In the genomic region with DNA sequence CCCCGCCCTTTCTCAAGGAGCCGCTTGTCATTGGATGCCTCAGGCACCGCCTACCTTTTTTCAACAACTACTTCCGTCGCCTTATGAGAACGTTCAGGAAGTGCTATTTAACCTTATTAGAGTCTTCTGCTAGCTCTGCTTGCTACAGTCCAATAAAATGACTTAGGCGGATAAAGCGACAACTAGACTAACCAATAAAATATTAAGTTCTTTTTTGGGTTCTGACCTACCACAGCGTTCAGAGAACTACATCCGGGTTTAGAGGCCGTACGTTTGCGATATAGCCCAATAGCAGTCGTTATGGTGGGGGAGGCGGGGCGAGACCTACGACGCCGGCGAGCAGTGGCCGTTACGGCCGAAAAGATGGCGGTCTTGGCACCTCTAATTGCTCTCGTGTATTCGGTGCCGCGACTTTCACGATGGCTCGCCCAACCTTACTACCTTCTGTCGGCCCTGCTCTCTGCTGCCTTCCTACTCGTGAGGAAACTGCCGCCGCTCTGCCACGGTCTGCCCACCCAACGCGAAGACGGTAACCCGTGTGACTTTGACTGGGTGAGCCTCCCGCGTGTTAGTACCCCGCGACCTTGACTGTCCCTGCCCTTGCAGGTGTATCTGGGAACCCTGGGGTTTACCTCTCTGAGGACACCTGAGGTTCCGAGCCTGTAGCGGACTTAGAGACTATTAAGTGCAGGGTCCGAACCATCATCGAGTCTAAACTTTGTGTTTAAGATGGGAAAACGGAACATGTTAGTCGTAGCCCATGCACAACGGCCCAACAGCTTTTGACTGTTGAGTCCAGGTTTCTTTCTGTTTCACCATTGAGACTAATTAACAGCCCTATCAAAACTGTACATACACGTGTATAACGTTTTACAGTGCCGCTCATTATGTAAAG, we compare ENCODE assay signal across 1 cellular context.
TF ChIP-seq lines count a peak whose summit lies in the region.

A gene with protein sequence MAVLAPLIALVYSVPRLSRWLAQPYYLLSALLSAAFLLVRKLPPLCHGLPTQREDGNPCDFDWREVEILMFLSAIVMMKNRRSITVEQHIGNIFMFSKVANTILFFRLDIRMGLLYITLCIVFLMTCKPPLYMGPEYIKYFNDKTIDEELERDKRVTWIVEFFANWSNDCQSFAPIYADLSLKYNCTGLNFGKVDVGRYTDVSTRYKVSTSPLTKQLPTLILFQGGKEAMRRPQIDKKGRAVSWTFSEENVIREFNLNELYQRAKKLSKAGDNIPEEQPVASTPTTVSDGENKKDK (plus strand): TSS at position 338 of the 895 bp plus-strand sequence. CDS start 26 bp downstream, at position 364.

TF ChIP-seq in HepG2, 621 proteins besides CTCF, POLR2A, EP300 and RAD21 (continued from another document and continues in another):
- TF ChIP-seq, protein P1, sequence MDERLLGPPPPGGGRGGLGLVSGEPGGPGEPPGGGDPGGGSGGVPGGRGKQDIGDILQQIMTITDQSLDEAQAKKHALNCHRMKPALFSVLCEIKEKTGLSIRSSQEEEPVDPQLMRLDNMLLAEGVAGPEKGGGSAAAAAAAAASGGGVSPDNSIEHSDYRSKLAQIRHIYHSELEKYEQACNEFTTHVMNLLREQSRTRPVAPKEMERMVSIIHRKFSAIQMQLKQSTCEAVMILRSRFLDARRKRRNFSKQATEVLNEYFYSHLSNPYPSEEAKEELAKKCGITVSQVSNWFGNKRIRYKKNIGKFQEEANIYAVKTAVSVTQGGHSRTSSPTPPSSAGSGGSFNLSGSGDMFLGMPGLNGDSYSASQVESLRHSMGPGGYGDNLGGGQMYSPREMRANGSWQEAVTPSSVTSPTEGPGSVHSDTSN (CRISPR knock-in tag; IDR thresholded peaks at IDR 0.05), result peak; percentile 88
- TF ChIP-seq ZNF20 (CRISPR knock-in tag; IDR thresholded peaks at IDR 0.05), result no peak
- TF ChIP-seq, protein P2, sequence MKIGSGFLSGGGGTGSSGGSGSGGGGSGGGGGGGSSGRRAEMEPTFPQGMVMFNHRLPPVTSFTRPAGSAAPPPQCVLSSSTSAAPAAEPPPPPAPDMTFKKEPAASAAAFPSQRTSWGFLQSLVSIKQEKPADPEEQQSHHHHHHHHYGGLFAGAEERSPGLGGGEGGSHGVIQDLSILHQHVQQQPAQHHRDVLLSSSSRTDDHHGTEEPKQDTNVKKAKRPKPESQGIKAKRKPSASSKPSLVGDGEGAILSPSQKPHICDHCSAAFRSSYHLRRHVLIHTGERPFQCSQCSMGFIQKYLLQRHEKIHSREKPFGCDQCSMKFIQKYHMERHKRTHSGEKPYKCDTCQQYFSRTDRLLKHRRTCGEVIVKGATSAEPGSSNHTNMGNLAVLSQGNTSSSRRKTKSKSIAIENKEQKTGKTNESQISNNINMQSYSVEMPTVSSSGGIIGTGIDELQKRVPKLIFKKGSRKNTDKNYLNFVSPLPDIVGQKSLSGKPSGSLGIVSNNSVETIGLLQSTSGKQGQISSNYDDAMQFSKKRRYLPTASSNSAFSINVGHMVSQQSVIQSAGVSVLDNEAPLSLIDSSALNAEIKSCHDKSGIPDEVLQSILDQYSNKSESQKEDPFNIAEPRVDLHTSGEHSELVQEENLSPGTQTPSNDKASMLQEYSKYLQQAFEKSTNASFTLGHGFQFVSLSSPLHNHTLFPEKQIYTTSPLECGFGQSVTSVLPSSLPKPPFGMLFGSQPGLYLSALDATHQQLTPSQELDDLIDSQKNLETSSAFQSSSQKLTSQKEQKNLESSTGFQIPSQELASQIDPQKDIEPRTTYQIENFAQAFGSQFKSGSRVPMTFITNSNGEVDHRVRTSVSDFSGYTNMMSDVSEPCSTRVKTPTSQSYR (CRISPR knock-in tag; IDR thresholded peaks at IDR 0.05; ENCODE audit: borderline replicate concordance), result no peak
- peak; percentile 83 for TF ChIP-seq SAP130 (CRISPR knock-in tag; IDR thresholded peaks at IDR 0.05; ENCODE audit: low read depth)
- 0 out of 2 replicates have a peak, but pooled peaks have one; percentile 8 for TF ChIP-seq HHEX (CRISPR knock-in tag; IDR thresholded peaks at IDR 0.05)
- TF ChIP-seq, protein P3, sequence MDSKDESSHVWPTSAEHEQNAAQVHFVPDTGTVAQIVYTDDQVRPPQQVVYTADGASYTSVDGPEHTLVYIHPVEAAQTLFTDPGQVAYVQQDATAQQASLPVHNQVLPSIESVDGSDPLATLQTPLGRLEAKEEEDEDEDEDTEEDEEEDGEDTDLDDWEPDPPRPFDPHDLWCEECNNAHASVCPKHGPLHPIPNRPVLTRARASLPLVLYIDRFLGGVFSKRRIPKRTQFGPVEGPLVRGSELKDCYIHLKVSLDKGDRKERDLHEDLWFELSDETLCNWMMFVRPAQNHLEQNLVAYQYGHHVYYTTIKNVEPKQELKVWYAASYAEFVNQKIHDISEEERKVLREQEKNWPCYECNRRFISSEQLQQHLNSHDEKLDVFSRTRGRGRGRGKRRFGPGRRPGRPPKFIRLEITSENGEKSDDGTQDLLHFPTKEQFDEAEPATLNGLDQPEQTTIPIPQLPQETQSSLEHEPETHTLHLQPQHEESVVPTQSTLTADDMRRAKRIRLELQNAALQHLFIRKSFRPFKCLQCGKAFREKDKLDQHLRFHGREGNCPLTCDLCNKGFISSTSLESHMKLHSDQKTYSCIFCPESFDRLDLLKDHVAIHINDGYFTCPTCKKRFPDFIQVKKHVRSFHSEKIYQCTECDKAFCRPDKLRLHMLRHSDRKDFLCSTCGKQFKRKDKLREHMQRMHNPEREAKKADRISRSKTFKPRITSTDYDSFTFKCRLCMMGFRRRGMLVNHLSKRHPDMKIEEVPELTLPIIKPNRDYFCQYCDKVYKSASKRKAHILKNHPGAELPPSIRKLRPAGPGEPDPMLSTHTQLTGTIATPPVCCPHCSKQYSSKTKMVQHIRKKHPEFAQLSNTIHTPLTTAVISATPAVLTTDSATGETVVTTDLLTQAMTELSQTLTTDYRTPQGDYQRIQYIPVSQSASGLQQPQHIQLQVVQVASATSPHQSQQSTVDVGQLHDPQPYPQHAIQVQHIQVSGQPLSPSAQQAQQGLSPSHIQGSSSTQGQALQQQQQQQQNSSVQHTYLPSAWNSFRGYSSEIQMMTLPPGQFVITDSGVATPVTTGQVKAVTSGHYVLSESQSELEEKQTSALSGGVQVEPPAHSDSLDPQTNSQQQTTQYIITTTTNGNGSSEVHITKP (CRISPR knock-in tag; IDR thresholded peaks at IDR 0.05; ENCODE audit: low read depth), result no peak
- TF ChIP-seq REPIN1 (CRISPR knock-in tag; IDR thresholded peaks at IDR 0.05; ENCODE audit: borderline replicate concordance, low read depth), result peak; percentile 51; the same call in 1 of the 2 replicates
- TF ChIP-seq PHF5A (CRISPR knock-in tag; IDR thresholded peaks at IDR 0.05; ENCODE audit: low read depth, unreplicated experiment), result no peak
- no peak for TF ChIP-seq SATB2 (CRISPR knock-in tag; IDR thresholded peaks at IDR 0.05)
- no peak for TF ChIP-seq ZNF572 (CRISPR knock-in tag; IDR thresholded peaks at IDR 0.05)
- TF ChIP-seq PHF21A (CRISPR knock-in tag; IDR thresholded peaks at IDR 0.05), result 0 out of 2 replicates have a peak, but pooled peaks have one; percentile 35
- TF ChIP-seq, protein P4, sequence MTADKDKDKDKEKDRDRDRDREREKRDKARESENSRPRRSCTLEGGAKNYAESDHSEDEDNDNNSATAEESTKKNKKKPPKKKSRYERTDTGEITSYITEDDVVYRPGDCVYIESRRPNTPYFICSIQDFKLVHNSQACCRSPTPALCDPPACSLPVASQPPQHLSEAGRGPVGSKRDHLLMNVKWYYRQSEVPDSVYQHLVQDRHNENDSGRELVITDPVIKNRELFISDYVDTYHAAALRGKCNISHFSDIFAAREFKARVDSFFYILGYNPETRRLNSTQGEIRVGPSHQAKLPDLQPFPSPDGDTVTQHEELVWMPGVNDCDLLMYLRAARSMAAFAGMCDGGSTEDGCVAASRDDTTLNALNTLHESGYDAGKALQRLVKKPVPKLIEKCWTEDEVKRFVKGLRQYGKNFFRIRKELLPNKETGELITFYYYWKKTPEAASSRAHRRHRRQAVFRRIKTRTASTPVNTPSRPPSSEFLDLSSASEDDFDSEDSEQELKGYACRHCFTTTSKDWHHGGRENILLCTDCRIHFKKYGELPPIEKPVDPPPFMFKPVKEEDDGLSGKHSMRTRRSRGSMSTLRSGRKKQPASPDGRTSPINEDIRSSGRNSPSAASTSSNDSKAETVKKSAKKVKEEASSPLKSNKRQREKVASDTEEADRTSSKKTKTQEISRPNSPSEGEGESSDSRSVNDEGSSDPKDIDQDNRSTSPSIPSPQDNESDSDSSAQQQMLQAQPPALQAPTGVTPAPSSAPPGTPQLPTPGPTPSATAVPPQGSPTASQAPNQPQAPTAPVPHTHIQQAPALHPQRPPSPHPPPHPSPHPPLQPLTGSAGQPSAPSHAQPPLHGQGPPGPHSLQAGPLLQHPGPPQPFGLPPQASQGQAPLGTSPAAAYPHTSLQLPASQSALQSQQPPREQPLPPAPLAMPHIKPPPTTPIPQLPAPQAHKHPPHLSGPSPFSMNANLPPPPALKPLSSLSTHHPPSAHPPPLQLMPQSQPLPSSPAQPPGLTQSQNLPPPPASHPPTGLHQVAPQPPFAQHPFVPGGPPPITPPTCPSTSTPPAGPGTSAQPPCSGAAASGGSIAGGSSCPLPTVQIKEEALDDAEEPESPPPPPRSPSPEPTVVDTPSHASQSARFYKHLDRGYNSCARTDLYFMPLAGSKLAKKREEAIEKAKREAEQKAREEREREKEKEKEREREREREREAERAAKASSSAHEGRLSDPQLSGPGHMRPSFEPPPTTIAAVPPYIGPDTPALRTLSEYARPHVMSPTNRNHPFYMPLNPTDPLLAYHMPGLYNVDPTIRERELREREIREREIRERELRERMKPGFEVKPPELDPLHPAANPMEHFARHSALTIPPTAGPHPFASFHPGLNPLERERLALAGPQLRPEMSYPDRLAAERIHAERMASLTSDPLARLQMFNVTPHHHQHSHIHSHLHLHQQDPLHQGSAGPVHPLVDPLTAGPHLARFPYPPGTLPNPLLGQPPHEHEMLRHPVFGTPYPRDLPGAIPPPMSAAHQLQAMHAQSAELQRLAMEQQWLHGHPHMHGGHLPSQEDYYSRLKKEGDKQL (CRISPR knock-in tag; IDR thresholded peaks at IDR 0.05; ENCODE audit: low read depth), result no peak
- no peak for TF ChIP-seq ZNF256 (CRISPR knock-in tag; conservative IDR thresholded peaks at IDR 0.05)
- no peak for TF ChIP-seq ATAD3A (CRISPR knock-in tag; IDR thresholded peaks at IDR 0.05)
- no peak for TF ChIP-seq ZNF605 (CRISPR knock-in tag; IDR thresholded peaks at IDR 0.05)
- TF ChIP-seq, protein P5, sequence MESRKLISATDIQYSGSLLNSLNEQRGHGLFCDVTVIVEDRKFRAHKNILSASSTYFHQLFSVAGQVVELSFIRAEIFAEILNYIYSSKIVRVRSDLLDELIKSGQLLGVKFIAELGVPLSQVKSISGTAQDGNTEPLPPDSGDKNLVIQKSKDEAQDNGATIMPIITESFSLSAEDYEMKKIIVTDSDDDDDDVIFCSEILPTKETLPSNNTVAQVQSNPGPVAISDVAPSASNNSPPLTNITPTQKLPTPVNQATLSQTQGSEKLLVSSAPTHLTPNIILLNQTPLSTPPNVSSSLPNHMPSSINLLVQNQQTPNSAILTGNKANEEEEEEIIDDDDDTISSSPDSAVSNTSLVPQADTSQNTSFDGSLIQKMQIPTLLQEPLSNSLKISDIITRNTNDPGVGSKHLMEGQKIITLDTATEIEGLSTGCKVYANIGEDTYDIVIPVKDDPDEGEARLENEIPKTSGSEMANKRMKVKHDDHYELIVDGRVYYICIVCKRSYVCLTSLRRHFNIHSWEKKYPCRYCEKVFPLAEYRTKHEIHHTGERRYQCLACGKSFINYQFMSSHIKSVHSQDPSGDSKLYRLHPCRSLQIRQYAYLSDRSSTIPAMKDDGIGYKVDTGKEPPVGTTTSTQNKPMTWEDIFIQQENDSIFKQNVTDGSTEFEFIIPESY (CRISPR knock-in tag; IDR thresholded peaks at IDR 0.05), result no peak
- TF ChIP-seq ZNF614 (CRISPR knock-in tag; IDR thresholded peaks at IDR 0.05; ENCODE audit: borderline replicate concordance), result no peak
- TF ChIP-seq ERF (CRISPR knock-in tag; IDR thresholded peaks at IDR 0.05), result no peak
- TF ChIP-seq ZNF879 (CRISPR knock-in tag; IDR thresholded peaks at IDR 0.05), result no peak
- TF ChIP-seq NRL (CRISPR knock-in tag; IDR thresholded peaks at IDR 0.05; ENCODE audit: borderline replicate concordance), result no peak
- no peak; the same call in 1 of the 2 replicates for TF ChIP-seq KLF6 (CRISPR knock-in tag; IDR thresholded peaks at IDR 0.05)
- TF ChIP-seq ZNF615 (CRISPR knock-in tag; IDR thresholded peaks at IDR 0.05; ENCODE audit: borderline replicate concordance), result 0 out of 2 replicates have a peak, but pooled peaks have one; percentile 38
- TF ChIP-seq CBX2 (IDR thresholded peaks at IDR 0.05; ENCODE audit: low read depth, low read length), result no peak
- no peak for TF ChIP-seq CBX2 (CRISPR knock-in tag; IDR thresholded peaks at IDR 0.05; ENCODE audit: low read depth)
- TF ChIP-seq PPARG (CRISPR knock-in tag; conservative IDR thresholded peaks at IDR 0.05), result no peak
- TF ChIP-seq BRD4 (CRISPR knock-in tag; IDR thresholded peaks at IDR 0.05), result peak; percentile 88
- TF ChIP-seq ZNF329 (CRISPR knock-in tag; IDR thresholded peaks at IDR 0.05; ENCODE audit: low read depth), result no peak
- no peak for TF ChIP-seq ZNF557 (CRISPR knock-in tag; IDR thresholded peaks at IDR 0.05)
- TF ChIP-seq ZNF747 (CRISPR knock-in tag; IDR thresholded peaks at IDR 0.05; ENCODE audit: borderline replicate concordance), result peak; percentile 59; the same call in 1 of the 2 replicates
- TF ChIP-seq, protein P6, sequence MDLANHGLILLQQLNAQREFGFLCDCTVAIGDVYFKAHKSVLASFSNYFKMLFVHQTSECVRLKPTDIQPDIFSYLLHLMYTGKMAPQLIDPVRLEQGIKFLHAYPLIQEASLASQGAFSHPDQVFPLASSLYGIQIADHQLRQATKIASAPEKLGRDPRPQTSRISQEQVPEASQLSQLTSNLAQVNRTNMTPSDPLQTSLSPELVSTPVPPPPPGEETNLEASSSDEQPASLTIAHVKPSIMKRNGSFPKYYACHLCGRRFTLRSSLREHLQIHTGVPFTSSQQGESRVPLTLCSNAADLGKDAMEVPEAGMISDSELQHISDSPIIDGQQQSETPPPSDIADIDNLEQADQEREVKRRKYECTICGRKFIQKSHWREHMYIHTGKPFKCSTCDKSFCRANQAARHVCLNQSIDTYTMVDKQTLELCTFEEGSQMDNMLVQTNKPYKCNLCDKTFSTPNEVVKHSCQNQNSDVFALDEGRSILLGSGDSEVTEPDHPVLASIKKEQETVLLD (CRISPR knock-in tag; IDR thresholded peaks at IDR 0.05; ENCODE audit: low read depth), result no peak
